In genomic region chr1:63189677-63190076, GRCh38 we compare ENCODE assay signal across 10 cellular contexts.
DNase-seq lines count a peak whose midpoint lies in the region; ATAC-seq and TF ChIP-seq lines count a peak whose summit lies in the region.
"Had no signal": no experiment of that assay in that cellular context is flagged by ENCODE, and none has a peak within 500 bp of the region (broad histone marks: within the 10 kb centered on the region; RNA-seq: fewer than 3 reads in every experiment).

No MANE protein-coding gene starts in this region.

- DNase-seq in EL (peak; percentile 2), Panc1 (ENCODE audit: low read depth, low spot score) (no peak), iPS-NIHi11 (ENCODE audit: low spot score) (peak; percentile 64), RPMI8226 (no peak), transverse colon (no peak)
- DNase-seq: activated CD4-positive, alpha-beta T cell treated with anti-CD3 and anti-CD28 coated beads, Interleukin-2, amount 10 ng/mL, durations not matched to agents 7 days and 5 days; esophagus squamous epithelium had no signal

- H3K9me3 ChIP-seq in Panc1 (ENCODE audit: control insufficient read depth, insufficient read depth, low read depth, low read length) (no peaks in the 10 kb centered on the region), transverse colon (no peaks in the 10 kb centered on the region)
- H3K9me3 ChIP-seq: esophagus squamous epithelium had no signal

- in situ Hi-C loops in Panc1 (cut with HindIII; ENCODE audit: low pct_unique_long_range_greater_than_20kb, low sequenced_read_pairs) (no loop called here), transverse colon (cut with MboI; ENCODE audit: low pct_ligation_motif_present in 1 of 4, low pct_unique_long_range_greater_than_20kb in 1 of 4, low sequenced_read_pairs in 3 of 4) (no loop called here)

- TF ChIP-seq POLR2A in transverse colon (IDR thresholded peaks at IDR 0.05): no peak

- no peak overlapping the region for H3K4me3 ChIP-seq in Panc1 (ENCODE audit: low read depth in 2 of 2, low read length in 2 of 2)
- H3K4me3 ChIP-seq in transverse colon: no peak overlapping the region
- H3K4me3 ChIP-seq: esophagus squamous epithelium had no signal

- no peak for TF ChIP-seq EP300 in transverse colon (IDR thresholded peaks at IDR 0.05; ENCODE audit: low read depth)

- BruUV-seq in Panc1 (replicated peaks; lab: Mats Ljungman, UMichigan): no TSS peak

- POLR2A ChIA-PET in Panc1 (lab: Charles Lee): interaction anchor here (0.5 kb wide), 1 partner anchor 281 kb away, joined by 3 read pairs; no protein-coding TSS in a partner anchor

- H3K27me3 ChIP-seq in Panc1 (ENCODE audit: control insufficient read depth, insufficient read depth, low read length) (0 out of 2 replicates have a peak, but pooled peaks cover 3% of the 10 kb centered on the region), transverse colon (no peaks in the 10 kb centered on the region)
- H3K27me3 ChIP-seq: esophagus squamous epithelium had no signal

- TF ChIP-seq CTCF in LNCAP (IDR thresholded peaks at IDR 0.05) (peak; percentile 52), Panc1 (IDR thresholded peaks at IDR 0.05) (peak; percentile 38), transverse colon (IDR thresholded peaks at IDR 0.05) (no peak)

- H3K27ac ChIP-seq in Panc1 (ENCODE audit: low read length): no peak overlapping the region
- H3K27ac ChIP-seq in transverse colon: no peak overlapping the region
- H3K27ac ChIP-seq: esophagus squamous epithelium had no signal

- no peaks in the 10 kb centered on the region for H3K4me1 ChIP-seq in Panc1 (ENCODE audit: control insufficient read depth, insufficient read depth, low read length)
- no peaks in the 10 kb centered on the region for H3K4me1 ChIP-seq in transverse colon
- H3K4me1 ChIP-seq: esophagus squamous epithelium had no signal

- intact Hi-C loops in Panc1 (cut with micrococcal nuclease; ENCODE audit: unreplicated experiment) (no loop called here), transverse colon (cut with DNase I; ENCODE audit: low total_unique reads) (no loop called here)

- H3K36me3 ChIP-seq in Panc1 (ENCODE audit: control insufficient read depth, insufficient read depth, low read length) (no peaks in the 10 kb centered on the region), transverse colon (no peaks in the 10 kb centered on the region)
- H3K36me3 ChIP-seq: esophagus squamous epithelium had no signal

- ATAC-seq in Panc1 (no peak), GM18873 (IDR thresholded peaks at IDR 0.05; ENCODE audit: low FRiP score, unreplicated experiment) (no peak), HG02938 (IDR thresholded peaks at IDR 0.05; ENCODE audit: unreplicated experiment) (no peak)

- CTCF ChIA-PET in Panc1 (lab: Charles Lee): no interaction called here

- 11 to 26% methylated on average over 1 of the region's 1 CpG for WGBS in transverse colon (ENCODE audit: low coverage in 1 of 2), 2 donors

Comparison
In these comparisons a context has a peak if more than half of its experiments do, and no peak if none do; other contexts are left out.
1. DNase-seq: peak in EL (single experiment) and iPS-NIHi11 (single experiment); none in Panc1 (single experiment), RPMI8226 (single experiment) and transverse colon (single experiment).
2. CTCF ChIP-seq: peak in LNCAP (single experiment) and Panc1 (single experiment); none in transverse colon (0 of 5).